In the genomic region with DNA sequence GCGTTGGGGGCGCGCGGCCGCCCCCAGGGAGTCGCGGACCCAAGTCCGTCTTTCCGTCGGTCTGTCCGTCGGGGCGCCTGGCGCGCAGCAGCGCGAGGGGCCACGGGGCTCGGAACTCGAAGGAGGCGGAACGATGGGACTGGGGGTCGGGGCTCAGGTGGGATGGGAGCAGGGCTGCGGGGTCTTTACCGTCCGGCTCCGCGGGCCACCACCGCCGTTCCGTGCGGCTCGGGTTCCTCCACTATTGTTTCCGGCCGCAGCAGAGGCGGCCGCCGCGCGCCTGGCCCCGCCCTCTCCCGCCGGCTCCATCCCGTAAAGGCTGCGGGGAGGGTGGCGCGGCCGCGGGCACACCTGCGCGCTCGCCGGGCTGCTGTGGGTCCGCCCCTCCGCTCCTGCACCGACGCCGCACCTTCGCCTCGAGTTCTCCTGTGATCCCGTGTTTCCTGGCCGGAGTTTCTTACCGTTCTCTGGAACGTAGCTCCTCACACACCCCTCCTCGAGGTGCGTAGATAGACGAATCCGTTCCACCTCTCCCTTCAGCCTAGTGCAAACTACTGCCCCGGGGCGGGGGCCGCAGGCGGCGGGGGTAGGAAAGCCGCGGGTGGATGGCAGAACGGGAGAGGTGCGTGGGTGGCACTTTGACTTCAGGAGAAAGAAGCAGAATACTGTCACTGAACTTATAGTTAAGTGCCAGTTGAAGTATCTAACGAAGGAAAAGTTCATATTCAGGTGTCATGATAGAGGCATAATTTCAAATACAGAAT, we compare ENCODE assay signal across 1 cellular context.
TF ChIP-seq lines count a peak whose summit lies in the region.

A gene (minus strand): TSS at position 243 of the 764 bp plus-strand sequence. CDS start 1,038 bp downstream, outside the sequence.

TF ChIP-seq in HepG2, 621 proteins besides CTCF, POLR2A, EP300 and RAD21 (continued from another document and continues in another):
- TF ChIP-seq, protein P1, sequence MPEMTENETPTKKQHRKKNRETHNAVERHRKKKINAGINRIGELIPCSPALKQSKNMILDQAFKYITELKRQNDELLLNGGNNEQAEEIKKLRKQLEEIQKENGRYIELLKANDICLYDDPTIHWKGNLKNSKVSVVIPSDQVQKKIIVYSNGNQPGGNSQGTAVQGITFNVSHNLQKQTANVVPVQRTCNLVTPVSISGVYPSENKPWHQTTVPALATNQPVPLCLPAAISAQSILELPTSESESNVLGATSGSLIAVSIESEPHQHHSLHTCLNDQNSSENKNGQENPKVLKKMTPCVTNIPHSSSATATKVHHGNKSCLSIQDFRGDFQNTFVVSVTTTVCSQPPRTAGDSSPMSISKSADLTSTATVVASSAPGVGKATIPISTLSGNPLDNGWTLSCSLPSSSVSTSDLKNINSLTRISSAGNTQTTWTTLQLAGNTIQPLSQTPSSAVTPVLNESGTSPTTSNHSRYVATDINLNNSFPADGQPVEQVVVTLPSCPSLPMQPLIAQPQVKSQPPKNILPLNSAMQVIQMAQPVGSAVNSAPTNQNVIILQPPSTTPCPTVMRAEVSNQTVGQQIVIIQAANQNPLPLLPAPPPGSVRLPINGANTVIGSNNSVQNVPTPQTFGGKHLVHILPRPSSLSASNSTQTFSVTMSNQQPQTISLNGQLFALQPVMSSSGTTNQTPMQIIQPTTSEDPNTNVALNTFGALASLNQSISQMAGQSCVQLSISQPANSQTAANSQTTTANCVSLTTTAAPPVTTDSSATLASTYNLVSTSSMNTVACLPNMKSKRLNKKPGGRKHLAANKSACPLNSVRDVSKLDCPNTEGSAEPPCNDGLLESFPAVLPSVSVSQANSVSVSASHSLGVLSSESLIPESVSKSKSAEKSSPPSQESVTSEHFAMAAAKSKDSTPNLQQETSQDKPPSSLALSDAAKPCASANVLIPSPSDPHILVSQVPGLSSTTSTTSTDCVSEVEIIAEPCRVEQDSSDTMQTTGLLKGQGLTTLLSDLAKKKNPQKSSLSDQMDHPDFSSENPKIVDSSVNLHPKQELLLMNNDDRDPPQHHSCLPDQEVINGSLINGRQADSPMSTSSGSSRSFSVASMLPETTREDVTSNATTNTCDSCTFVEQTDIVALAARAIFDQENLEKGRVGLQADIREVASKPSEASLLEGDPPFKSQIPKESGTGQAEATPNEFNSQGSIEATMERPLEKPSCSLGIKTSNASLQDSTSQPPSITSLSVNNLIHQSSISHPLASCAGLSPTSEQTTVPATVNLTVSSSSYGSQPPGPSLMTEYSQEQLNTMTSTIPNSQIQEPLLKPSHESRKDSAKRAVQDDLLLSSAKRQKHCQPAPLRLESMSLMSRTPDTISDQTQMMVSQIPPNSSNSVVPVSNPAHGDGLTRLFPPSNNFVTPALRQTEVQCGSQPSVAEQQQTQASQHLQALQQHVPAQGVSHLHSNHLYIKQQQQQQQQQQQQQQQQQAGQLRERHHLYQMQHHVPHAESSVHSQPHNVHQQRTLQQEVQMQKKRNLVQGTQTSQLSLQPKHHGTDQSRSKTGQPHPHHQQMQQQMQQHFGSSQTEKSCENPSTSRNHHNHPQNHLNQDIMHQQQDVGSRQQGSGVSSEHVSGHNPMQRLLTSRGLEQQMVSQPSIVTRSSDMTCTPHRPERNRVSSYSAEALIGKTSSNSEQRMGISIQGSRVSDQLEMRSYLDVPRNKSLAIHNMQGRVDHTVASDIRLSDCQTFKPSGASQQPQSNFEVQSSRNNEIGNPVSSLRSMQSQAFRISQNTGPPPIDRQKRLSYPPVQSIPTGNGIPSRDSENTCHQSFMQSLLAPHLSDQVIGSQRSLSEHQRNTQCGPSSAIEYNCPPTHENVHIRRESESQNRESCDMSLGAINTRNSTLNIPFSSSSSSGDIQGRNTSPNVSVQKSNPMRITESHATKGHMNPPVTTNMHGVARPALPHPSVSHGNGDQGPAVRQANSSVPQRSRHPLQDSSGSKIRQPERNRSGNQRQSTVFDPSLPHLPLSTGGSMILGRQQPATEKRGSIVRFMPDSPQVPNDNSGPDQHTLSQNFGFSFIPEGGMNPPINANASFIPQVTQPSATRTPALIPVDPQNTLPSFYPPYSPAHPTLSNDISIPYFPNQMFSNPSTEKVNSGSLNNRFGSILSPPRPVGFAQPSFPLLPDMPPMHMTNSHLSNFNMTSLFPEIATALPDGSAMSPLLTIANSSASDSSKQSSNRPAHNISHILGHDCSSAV (CRISPR knock-in tag; IDR thresholded peaks at IDR 0.05; ENCODE audit: borderline replicate concordance), result no peak
- TF ChIP-seq ZNF205 (CRISPR knock-in tag; IDR thresholded peaks at IDR 0.05) (no peak), NONO (IDR thresholded peaks at IDR 0.05) (peak; percentile 72; the same call in 1 of the 2 replicates), NONO (CRISPR knock-in tag; conservative IDR thresholded peaks at IDR 0.05) (peak; percentile 57; the same call in 1 of the 2 replicates), IRF2 (CRISPR knock-in tag; IDR thresholded peaks at IDR 0.05) (no peak), RFX3 (CRISPR knock-in tag; IDR thresholded peaks at IDR 0.05) (no peak), ZNF713 (CRISPR knock-in tag; IDR thresholded peaks at IDR 0.05) (no peak), REXO4 (CRISPR knock-in tag; IDR thresholded peaks at IDR 0.05; ENCODE audit: borderline replicate concordance) (0 out of 2 replicates have a peak, but pooled peaks have one; percentile 50), ZNF569 (CRISPR knock-in tag; IDR thresholded peaks at IDR 0.05; ENCODE audit: borderline replicate concordance) (no peak), NCOR1 (IDR thresholded peaks at IDR 0.05; ENCODE audit: borderline replicate concordance, low read length) (peak; percentile 23; the same call in 1 of the 2 replicates), ZNF629 (CRISPR knock-in tag; conservative IDR thresholded peaks at IDR 0.05) (no peak), MAFK (conservative IDR thresholded peaks at IDR 0.05 in 1 of 2, IDR thresholded peaks at IDR 0.05 in 1 of 2; ENCODE audit: low read length in 2 of 2) (no peak), RARA (CRISPR knock-in tag; IDR thresholded peaks at IDR 0.05) (no peak), TOPORS (CRISPR knock-in tag; IDR thresholded peaks at IDR 0.05) (no peak), SNRNP70 (IDR thresholded peaks at IDR 0.05; ENCODE audit: low read depth, low read length) (no peak), FLYWCH1 (CRISPR knock-in tag; IDR thresholded peaks at IDR 0.05) (no peak), JUNB (CRISPR knock-in tag; IDR thresholded peaks at IDR 0.05; ENCODE audit: borderline replicate concordance) (no peak)
- TF ChIP-seq, protein P2, sequence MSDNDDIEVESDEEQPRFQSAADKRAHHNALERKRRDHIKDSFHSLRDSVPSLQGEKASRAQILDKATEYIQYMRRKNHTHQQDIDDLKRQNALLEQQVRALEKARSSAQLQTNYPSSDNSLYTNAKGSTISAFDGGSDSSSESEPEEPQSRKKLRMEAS (IDR thresholded peaks at IDR 0.05), result peak; percentile 79
- TF ChIP-seq, protein P3, sequence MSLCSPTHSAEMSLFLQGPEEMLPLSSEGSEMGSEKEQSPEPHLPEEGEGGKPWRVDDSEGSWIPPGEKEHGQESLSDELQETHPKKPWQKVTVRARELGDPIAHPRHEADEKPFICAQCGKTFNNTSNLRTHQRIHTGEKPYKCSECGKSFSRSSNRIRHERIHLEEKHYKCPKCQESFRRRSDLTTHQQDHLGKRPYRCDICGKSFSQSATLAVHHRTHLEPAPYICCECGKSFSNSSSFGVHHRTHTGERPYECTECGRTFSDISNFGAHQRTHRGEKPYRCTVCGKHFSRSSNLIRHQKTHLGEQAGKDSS (CRISPR knock-in tag; IDR thresholded peaks at IDR 0.05; ENCODE audit: borderline replicate concordance, low read depth), result 0 out of 2 replicates have a peak, but pooled peaks have one; percentile 40
- TF ChIP-seq, protein P4, sequence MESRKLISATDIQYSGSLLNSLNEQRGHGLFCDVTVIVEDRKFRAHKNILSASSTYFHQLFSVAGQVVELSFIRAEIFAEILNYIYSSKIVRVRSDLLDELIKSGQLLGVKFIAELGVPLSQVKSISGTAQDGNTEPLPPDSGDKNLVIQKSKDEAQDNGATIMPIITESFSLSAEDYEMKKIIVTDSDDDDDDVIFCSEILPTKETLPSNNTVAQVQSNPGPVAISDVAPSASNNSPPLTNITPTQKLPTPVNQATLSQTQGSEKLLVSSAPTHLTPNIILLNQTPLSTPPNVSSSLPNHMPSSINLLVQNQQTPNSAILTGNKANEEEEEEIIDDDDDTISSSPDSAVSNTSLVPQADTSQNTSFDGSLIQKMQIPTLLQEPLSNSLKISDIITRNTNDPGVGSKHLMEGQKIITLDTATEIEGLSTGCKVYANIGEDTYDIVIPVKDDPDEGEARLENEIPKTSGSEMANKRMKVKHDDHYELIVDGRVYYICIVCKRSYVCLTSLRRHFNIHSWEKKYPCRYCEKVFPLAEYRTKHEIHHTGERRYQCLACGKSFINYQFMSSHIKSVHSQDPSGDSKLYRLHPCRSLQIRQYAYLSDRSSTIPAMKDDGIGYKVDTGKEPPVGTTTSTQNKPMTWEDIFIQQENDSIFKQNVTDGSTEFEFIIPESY (CRISPR knock-in tag; IDR thresholded peaks at IDR 0.05), result no peak
- TF ChIP-seq, protein P5, sequence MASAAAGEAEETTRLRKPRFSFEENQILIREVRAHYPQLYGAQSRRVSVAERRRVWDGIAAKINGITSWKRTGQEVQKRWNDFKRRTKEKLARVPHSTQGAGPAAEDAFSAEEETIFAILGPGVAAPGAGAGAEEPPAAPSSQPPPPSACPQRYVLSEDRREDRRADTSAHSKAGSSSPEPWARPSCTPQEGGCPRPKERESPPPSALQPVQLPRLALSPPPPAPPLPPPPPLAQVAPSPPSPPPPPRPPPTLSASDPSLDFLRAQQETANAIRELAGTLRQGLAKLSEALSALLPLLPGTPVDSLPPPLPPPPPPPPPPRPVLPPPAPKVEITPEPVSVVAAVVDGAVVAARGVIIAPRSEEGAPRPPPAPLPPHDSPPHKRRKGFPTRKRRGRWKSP (CRISPR knock-in tag; IDR thresholded peaks at IDR 0.05), result peak; percentile 22; the same call in 1 of the 2 replicates
- TF ChIP-seq, protein P6, sequence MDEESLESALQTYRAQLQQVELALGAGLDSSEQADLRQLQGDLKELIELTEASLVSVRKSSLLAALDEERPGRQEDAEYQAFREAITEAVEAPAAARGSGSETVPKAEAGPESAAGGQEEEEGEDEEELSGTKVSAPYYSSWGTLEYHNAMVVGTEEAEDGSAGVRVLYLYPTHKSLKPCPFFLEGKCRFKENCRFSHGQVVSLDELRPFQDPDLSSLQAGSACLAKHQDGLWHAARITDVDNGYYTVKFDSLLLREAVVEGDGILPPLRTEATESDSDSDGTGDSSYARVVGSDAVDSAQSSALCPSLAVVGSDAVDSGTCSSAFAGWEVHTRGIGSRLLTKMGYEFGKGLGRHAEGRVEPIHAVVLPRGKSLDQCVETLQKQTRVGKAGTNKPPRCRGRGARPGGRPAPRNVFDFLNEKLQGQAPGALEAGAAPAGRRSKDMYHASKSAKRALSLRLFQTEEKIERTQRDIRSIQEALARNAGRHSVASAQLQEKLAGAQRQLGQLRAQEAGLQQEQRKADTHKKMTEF (CRISPR knock-in tag; IDR thresholded peaks at IDR 0.05), result peak; percentile 59; the same call in 1 of the 2 replicates
- TF ChIP-seq, protein P7, sequence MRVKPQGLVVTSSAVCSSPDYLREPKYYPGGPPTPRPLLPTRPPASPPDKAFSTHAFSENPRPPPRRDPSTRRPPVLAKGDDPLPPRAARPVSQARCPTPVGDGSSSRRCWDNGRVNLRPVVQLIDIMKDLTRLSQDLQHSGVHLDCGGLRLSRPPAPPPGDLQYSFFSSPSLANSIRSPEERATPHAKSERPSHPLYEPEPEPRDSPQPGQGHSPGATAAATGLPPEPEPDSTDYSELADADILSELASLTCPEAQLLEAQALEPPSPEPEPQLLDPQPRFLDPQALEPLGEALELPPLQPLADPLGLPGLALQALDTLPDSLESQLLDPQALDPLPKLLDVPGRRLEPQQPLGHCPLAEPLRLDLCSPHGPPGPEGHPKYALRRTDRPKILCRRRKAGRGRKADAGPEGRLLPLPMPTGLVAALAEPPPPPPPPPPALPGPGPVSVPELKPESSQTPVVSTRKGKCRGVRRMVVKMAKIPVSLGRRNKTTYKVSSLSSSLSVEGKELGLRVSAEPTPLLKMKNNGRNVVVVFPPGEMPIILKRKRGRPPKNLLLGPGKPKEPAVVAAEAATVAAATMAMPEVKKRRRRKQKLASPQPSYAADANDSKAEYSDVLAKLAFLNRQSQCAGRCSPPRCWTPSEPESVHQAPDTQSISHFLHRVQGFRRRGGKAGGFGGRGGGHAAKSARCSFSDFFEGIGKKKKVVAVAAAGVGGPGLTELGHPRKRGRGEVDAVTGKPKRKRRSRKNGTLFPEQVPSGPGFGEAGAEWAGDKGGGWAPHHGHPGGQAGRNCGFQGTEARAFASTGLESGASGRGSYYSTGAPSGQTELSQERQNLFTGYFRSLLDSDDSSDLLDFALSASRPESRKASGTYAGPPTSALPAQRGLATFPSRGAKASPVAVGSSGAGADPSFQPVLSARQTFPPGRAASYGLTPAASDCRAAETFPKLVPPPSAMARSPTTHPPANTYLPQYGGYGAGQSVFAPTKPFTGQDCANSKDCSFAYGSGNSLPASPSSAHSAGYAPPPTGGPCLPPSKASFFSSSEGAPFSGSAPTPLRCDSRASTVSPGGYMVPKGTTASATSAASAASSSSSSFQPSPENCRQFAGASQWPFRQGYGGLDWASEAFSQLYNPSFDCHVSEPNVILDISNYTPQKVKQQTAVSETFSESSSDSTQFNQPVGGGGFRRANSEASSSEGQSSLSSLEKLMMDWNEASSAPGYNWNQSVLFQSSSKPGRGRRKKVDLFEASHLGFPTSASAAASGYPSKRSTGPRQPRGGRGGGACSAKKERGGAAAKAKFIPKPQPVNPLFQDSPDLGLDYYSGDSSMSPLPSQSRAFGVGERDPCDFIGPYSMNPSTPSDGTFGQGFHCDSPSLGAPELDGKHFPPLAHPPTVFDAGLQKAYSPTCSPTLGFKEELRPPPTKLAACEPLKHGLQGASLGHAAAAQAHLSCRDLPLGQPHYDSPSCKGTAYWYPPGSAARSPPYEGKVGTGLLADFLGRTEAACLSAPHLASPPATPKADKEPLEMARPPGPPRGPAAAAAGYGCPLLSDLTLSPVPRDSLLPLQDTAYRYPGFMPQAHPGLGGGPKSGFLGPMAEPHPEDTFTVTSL (CRISPR knock-in tag; IDR thresholded peaks at IDR 0.05; ENCODE audit: borderline replicate concordance), result no peak
- TF ChIP-seq, protein P8, sequence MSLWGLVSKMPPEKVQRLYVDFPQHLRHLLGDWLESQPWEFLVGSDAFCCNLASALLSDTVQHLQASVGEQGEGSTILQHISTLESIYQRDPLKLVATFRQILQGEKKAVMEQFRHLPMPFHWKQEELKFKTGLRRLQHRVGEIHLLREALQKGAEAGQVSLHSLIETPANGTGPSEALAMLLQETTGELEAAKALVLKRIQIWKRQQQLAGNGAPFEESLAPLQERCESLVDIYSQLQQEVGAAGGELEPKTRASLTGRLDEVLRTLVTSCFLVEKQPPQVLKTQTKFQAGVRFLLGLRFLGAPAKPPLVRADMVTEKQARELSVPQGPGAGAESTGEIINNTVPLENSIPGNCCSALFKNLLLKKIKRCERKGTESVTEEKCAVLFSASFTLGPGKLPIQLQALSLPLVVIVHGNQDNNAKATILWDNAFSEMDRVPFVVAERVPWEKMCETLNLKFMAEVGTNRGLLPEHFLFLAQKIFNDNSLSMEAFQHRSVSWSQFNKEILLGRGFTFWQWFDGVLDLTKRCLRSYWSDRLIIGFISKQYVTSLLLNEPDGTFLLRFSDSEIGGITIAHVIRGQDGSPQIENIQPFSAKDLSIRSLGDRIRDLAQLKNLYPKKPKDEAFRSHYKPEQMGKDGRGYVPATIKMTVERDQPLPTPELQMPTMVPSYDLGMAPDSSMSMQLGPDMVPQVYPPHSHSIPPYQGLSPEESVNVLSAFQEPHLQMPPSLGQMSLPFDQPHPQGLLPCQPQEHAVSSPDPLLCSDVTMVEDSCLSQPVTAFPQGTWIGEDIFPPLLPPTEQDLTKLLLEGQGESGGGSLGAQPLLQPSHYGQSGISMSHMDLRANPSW (CRISPR knock-in tag; IDR thresholded peaks at IDR 0.05; ENCODE audit: borderline replicate concordance), result no peak; the same call in 1 of the 2 replicates
